9 cellular contexts compared by ENCODE assay signal in genomic region chr17:75515229-75515522, GRCh38. TPM values are rescaled to one million over a fixed set of nuclear protein-coding genes. Genes with fewer than 3 reads are reported as not detected.
DNase-seq lines count a peak whose midpoint lies in the region; ATAC-seq and TF ChIP-seq lines count a peak whose summit lies in the region.
"Had no signal": no experiment of that assay in that cellular context is flagged by ENCODE, and none has a peak within 500 bp of the region (broad histone marks: within the 10 kb centered on the region; RNA-seq: fewer than 3 reads in every experiment).

No MANE protein-coding gene starts in this region.

- peak overlapping the region; percentile 84; the same call in 1 of the 2 replicates for H3K9ac ChIP-seq in iPS-20b (ENCODE audit: low read depth, low read length)

- H3K27ac ChIP-seq in iPS-20b (ENCODE audit: low read length) = peak overlapping the region; percentile 71
- peak overlapping the region; percentile 79 for H3K27ac ChIP-seq in suprapubic skin
- no peak overlapping the region for H3K27ac ChIP-seq in CD4-positive, alpha-beta T cell (ENCODE audit: low read depth, low read length)

- CTCF ChIA-PET in activated CD8-positive, alpha-beta T cell treated with anti-CD3 and anti-CD28 coated beads for 36 hours (lab: Charles Lee) = no interaction called here
- CTCF ChIA-PET in CD4-positive, alpha-beta T cell (lab: Charles Lee) = interaction anchor here (0.9 to 2.1 kb wide), 3 partner anchors 10 to 62 kb away, joined by 4 to 26 read pairs (median 11); partner anchors contain the start of gene LLGL2

- no peaks in the 10 kb centered on the region for H3K27me3 Mint-ChIP-seq in activated CD8-positive, alpha-beta T cell treated with anti-CD3 and anti-CD28 coated beads for 36 hours
- H3K27me3 Mint-ChIP-seq in CD4-positive, alpha-beta T cell = no peaks in the 10 kb centered on the region

- H3K4me1 Mint-ChIP-seq in activated CD8-positive, alpha-beta T cell treated with anti-CD3 and anti-CD28 coated beads for 36 hours (ENCODE audit: low read depth) = peaks cover 28% of the 10 kb centered on the region
- H3K4me1 Mint-ChIP-seq in CD4-positive, alpha-beta T cell (ENCODE audit: low read depth) = peaks cover 27% of the 10 kb centered on the region

- no peak for ATAC-seq in activated CD8-positive, alpha-beta T cell treated with anti-CD3 and anti-CD28 coated beads for 36 hours
- no peak for ATAC-seq in CD4-positive, alpha-beta T cell (ENCODE audit: poor library complexity)
- ATAC-seq in GM18511 (IDR thresholded peaks at IDR 0.05; ENCODE audit: unreplicated experiment) (no peak), HG02884 (IDR thresholded peaks at IDR 0.05; ENCODE audit: unreplicated experiment) (no peak)

- TF ChIP-seq EP300 in suprapubic skin (IDR thresholded peaks at IDR 0.05) = no peak

- TF ChIP-seq CTCF in activated CD8-positive, alpha-beta T cell treated with anti-CD3 and anti-CD28 coated beads for 36 hours (IDR thresholded peaks at IDR 0.05) = no peak
- TF ChIP-seq CTCF in suprapubic skin (IDR thresholded peaks at IDR 0.05) = no peak
- TF ChIP-seq CTCF in CD4-positive, alpha-beta T cell (IDR thresholded peaks at IDR 0.05) = no peak

- intact Hi-C loops in activated CD8-positive, alpha-beta T cell treated with anti-CD3 and anti-CD28 coated beads for 36 hours (cut with micrococcal nuclease) = loop anchor here (5.0 kb wide), 1 partner anchor 88 kb away; no protein-coding TSS in a partner anchor
- intact Hi-C loops in CD4-positive, alpha-beta T cell (cut with DNase I, micrococcal nuclease) = loop anchor here (1.0 to 2.0 kb wide), 4 partner anchors 58 to 89 kb away; partner anchors contain the start of gene TMEM94 (in 1 of the 2)

- no peaks in the 10 kb centered on the region for H3K9me3 Mint-ChIP-seq in activated CD8-positive, alpha-beta T cell treated with anti-CD3 and anti-CD28 coated beads for 36 hours
- no peaks in the 10 kb centered on the region for H3K9me3 Mint-ChIP-seq in CD4-positive, alpha-beta T cell

- no peaks in the 10 kb centered on the region for H3K4me1 ChIP-seq in iPS-20b (ENCODE audit: insufficient read depth, low read length)
- peaks cover 44% of the 10 kb centered on the region for H3K4me1 ChIP-seq in suprapubic skin

- POLR2A ChIA-PET in activated CD8-positive, alpha-beta T cell treated with anti-CD3 and anti-CD28 coated beads for 36 hours (lab: Charles Lee) = no interaction called here
- POLR2A ChIA-PET in CD4-positive, alpha-beta T cell (lab: Charles Lee) = interaction anchor here (1.0 kb wide), 1 partner anchor 59 kb away, joined by 3 read pairs; the partner anchor contains the start of gene TMEM94

- peak overlapping the region; percentile 91; the same call in 1 of the 2 replicates for H3K4me3 ChIP-seq in iPS-20b (ENCODE audit: low read length)
- peak overlapping the region; percentile 79 for H3K4me3 ChIP-seq in suprapubic skin

- peak; percentile 61 for DNase-seq in DMS53 (lab: John Stamatoyannopoulos, UW)
- DNase-seq in DMS53 treated with DMSO at 0.1 percent for 48 hours (lab: John Stamatoyannopoulos, UW; ENCODE audit: unreplicated experiment) = no peak
- DNase-seq in activated CD8-positive, alpha-beta T cell treated with anti-CD3 and anti-CD28 coated beads for 36 hours = no peak
- no peak for DNase-seq in suprapubic skin (ENCODE audit: low spot score in 2 of 2)
- no peak for DNase-seq in CD4-positive, alpha-beta T cell

- TF ChIP-seq POLR2A in suprapubic skin (IDR thresholded peaks at IDR 0.05) = no peak

- no peaks in the 10 kb centered on the region for H3K27me3 ChIP-seq in iPS-20b (ENCODE audit: insufficient read depth, low read length)
- no peaks in the 10 kb centered on the region for H3K27me3 ChIP-seq in suprapubic skin
- H3K27me3 ChIP-seq in CD4-positive, alpha-beta T cell (ENCODE audit: control insufficient read depth, insufficient read depth, low read length) = peaks cover 10% of the 10 kb centered on the region

- H3K9me3 ChIP-seq in iPS-20b (ENCODE audit: insufficient read depth, low read depth, low read length) = no peaks in the 10 kb centered on the region
- H3K9me3 ChIP-seq in suprapubic skin = no peaks in the 10 kb centered on the region
- H3K9me3 ChIP-seq in CD4-positive, alpha-beta T cell (ENCODE audit: control insufficient read depth, low read length) = no peaks in the 10 kb centered on the region

- peak overlapping the region; percentile 74 for H3K4me3 Mint-ChIP-seq in activated CD8-positive, alpha-beta T cell treated with anti-CD3 and anti-CD28 coated beads for 36 hours
- no peak overlapping the region for H3K4me3 Mint-ChIP-seq in CD4-positive, alpha-beta T cell

- peaks cover 31% of the 10 kb centered on the region; the same call in 1 of the 2 replicates for H3K36me3 ChIP-seq in iPS-20b (ENCODE audit: insufficient read depth, low read depth, low read length)
- peaks cover 14% of the 10 kb centered on the region for H3K36me3 ChIP-seq in suprapubic skin

- H3K36me3 Mint-ChIP-seq in activated CD8-positive, alpha-beta T cell treated with anti-CD3 and anti-CD28 coated beads for 36 hours (ENCODE audit: low read depth) = peaks cover 23% of the 10 kb centered on the region
- H3K36me3 Mint-ChIP-seq in CD4-positive, alpha-beta T cell (ENCODE audit: low read depth) = peaks cover 24% of the 10 kb centered on the region

- WGBS in suprapubic skin = 0% methylated on average over 7 of the region's 29 CpGs

- no peak overlapping the region for H3K27ac Mint-ChIP-seq in activated CD8-positive, alpha-beta T cell treated with anti-CD3 and anti-CD28 coated beads for 36 hours
- no peak overlapping the region for H3K27ac Mint-ChIP-seq in CD4-positive, alpha-beta T cell

RNA-seq across cellular contexts. Expression of gene CASKIN2, which starts 0.2 kb away (rescaled TPM):
- total RNA-seq in activated CD8-positive, alpha-beta T cell treated with anti-CD3 and anti-CD28 coated beads for 36 hours = 1 to 10 TPM; 2.2 to 2.5 TPM
- total RNA-seq in suprapubic skin = 10 to 100 TPM; 18.7 to 25.1 (median 22.1) TPM
- under 1 TPM; 0.17 to 0.25 TPM for total RNA-seq in CD4-positive, alpha-beta T cell

RNA-seq across cellular contexts. Expression of gene TSEN54, which starts 1.2 kb away (rescaled TPM):
- 10 to 100 TPM; 38.8 to 45.4 TPM for total RNA-seq in activated CD8-positive, alpha-beta T cell treated with anti-CD3 and anti-CD28 coated beads for 36 hours
- total RNA-seq in suprapubic skin = 10 to 100 TPM; 53.9 to 73.5 (median 62.9) TPM
- 10 to 100 TPM; 73.3 to 78.7 TPM for total RNA-seq in CD4-positive, alpha-beta T cell

RNA-seq across cellular contexts. Expression of gene LLGL2, which starts 10.3 kb away (rescaled TPM):
- 1 to 10 TPM; 7.2 to 7.4 TPM for total RNA-seq in activated CD8-positive, alpha-beta T cell treated with anti-CD3 and anti-CD28 coated beads for 36 hours
- 100 to 1,000 TPM in 1 of 4 donors, 10 to 100 TPM in 3; 75.3 to 114 (median 78.4) TPM for total RNA-seq in suprapubic skin
- 10 to 100 TPM; 31.2 to 34.2 TPM for total RNA-seq in CD4-positive, alpha-beta T cell
- total RNA-seq: HT1080 had no signal

RNA-seq across cellular contexts. Expression of gene TMEM94, which starts 58.7 kb away (rescaled TPM):
- 10 to 100 TPM; 55.3 to 56.4 TPM for total RNA-seq in activated CD8-positive, alpha-beta T cell treated with anti-CD3 and anti-CD28 coated beads for 36 hours
- 100 to 1,000 TPM in 1 of 4 donors, 10 to 100 TPM in 3; 50.0 to 147 (median 81.7) TPM for total RNA-seq in suprapubic skin
- 10 to 100 TPM; 52.8 to 57.3 TPM for total RNA-seq in CD4-positive, alpha-beta T cell

Comparison
In these comparisons a context has a peak if more than half of its experiments do, and no peak if none do; other contexts are left out.
1. RNA of gene CASKIN2, which starts 0.2 kb away (total RNA-seq): 18.7 to 25.1 TPM in suprapubic skin; 2.2 to 2.5 TPM in activated CD8-positive, alpha-beta T cell treated with anti-CD3 and anti-CD28 coated beads for 36 hours and 0.17 to 0.25 TPM in CD4-positive, alpha-beta T cell; every median in the first group is over 4 times any median in the second.